In the genomic region with DNA sequence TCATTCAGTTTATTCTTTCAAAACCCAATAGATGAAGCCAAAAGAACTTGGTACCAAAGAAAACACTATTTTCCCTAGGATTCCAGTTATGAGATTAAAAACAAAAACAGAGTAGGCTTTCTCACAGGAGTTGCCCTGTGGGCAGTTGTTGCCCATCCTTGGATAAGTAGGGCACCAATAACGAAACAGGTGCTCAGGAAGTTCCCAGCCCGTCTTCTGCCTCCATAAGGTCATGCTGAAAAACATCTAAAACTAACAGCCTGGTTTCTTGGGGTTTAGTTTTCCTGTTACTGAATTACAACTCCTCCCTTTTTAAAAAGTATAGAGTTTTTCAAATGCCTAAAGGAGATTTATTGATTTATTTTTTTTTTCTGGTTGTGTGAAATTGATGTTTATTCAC, we compare ENCODE assay signal across 2 cellular contexts.
TF ChIP-seq lines count a peak whose summit lies in the region.

No MANE protein-coding gene starts in this region.

TF ChIP-seq in HCT116, 20 proteins besides CTCF, POLR2A, EP300 and RAD21:
- TF ChIP-seq ELF1 (IDR thresholded peaks at IDR 0.05; ENCODE audit: borderline replicate concordance, low read depth) (no peak), SIN3A (IDR thresholded peaks at IDR 0.05; ENCODE audit: low read depth) (no peak), ZNF274 (IDR thresholded peaks at IDR 0.05; ENCODE audit: low read depth, low read length) (no peak), TCF7L2 (IDR thresholded peaks at IDR 0.05; ENCODE audit: borderline replicate concordance, extremely low read depth, insufficient read depth, insufficient read length) (no peak), POLR2AphosphoS5 (IDR thresholded peaks at IDR 0.05; ENCODE audit: low read depth, low read length) (no peak), CBX3 (IDR thresholded peaks at IDR 0.05; ENCODE audit: low read depth) (no peak), ZFX (IDR thresholded peaks at IDR 0.05) (no peak), YY1 (IDR thresholded peaks at IDR 0.05; ENCODE audit: extremely low read depth, insufficient replicate concordance, low read depth, low read length) (no peak), EZH2 (IDR thresholded peaks at IDR 0.05) (no peak), EZH2phosphoT487 (IDR thresholded peaks at IDR 0.05; ENCODE audit: borderline replicate concordance) (no peak), SRF (IDR thresholded peaks at IDR 0.05; ENCODE audit: low read depth) (no peak), EGR1 (IDR thresholded peaks at IDR 0.05; ENCODE audit: low read depth) (no peak), JUND (IDR thresholded peaks at IDR 0.05) (no peak)
- TF ChIP-seq, protein P1, sequence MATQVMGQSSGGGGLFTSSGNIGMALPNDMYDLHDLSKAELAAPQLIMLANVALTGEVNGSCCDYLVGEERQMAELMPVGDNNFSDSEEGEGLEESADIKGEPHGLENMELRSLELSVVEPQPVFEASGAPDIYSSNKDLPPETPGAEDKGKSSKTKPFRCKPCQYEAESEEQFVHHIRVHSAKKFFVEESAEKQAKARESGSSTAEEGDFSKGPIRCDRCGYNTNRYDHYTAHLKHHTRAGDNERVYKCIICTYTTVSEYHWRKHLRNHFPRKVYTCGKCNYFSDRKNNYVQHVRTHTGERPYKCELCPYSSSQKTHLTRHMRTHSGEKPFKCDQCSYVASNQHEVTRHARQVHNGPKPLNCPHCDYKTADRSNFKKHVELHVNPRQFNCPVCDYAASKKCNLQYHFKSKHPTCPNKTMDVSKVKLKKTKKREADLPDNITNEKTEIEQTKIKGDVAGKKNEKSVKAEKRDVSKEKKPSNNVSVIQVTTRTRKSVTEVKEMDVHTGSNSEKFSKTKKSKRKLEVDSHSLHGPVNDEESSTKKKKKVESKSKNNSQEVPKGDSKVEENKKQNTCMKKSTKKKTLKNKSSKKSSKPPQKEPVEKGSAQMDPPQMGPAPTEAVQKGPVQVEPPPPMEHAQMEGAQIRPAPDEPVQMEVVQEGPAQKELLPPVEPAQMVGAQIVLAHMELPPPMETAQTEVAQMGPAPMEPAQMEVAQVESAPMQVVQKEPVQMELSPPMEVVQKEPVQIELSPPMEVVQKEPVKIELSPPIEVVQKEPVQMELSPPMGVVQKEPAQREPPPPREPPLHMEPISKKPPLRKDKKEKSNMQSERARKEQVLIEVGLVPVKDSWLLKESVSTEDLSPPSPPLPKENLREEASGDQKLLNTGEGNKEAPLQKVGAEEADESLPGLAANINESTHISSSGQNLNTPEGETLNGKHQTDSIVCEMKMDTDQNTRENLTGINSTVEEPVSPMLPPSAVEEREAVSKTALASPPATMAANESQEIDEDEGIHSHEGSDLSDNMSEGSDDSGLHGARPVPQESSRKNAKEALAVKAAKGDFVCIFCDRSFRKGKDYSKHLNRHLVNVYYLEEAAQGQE (IDR thresholded peaks at IDR 0.05; ENCODE audit: low read depth): no peak
- TF ChIP-seq, protein P2, sequence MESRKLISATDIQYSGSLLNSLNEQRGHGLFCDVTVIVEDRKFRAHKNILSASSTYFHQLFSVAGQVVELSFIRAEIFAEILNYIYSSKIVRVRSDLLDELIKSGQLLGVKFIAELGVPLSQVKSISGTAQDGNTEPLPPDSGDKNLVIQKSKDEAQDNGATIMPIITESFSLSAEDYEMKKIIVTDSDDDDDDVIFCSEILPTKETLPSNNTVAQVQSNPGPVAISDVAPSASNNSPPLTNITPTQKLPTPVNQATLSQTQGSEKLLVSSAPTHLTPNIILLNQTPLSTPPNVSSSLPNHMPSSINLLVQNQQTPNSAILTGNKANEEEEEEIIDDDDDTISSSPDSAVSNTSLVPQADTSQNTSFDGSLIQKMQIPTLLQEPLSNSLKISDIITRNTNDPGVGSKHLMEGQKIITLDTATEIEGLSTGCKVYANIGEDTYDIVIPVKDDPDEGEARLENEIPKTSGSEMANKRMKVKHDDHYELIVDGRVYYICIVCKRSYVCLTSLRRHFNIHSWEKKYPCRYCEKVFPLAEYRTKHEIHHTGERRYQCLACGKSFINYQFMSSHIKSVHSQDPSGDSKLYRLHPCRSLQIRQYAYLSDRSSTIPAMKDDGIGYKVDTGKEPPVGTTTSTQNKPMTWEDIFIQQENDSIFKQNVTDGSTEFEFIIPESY (IDR thresholded peaks at IDR 0.05; ENCODE audit: extremely low read depth, insufficient replicate concordance, low read length): no peak
- TF ChIP-seq, protein P3, sequence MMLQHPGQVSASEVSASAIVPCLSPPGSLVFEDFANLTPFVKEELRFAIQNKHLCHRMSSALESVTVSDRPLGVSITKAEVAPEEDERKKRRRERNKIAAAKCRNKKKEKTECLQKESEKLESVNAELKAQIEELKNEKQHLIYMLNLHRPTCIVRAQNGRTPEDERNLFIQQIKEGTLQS (IDR thresholded peaks at IDR 0.05): no peak

TF ChIP-seq in HepG2, 621 proteins besides CTCF, POLR2A, EP300 and RAD21:
- TF ChIP-seq ZNF556 (CRISPR knock-in tag; IDR thresholded peaks at IDR 0.05; ENCODE audit: borderline replicate concordance): no peak
- TF ChIP-seq, protein P4, sequence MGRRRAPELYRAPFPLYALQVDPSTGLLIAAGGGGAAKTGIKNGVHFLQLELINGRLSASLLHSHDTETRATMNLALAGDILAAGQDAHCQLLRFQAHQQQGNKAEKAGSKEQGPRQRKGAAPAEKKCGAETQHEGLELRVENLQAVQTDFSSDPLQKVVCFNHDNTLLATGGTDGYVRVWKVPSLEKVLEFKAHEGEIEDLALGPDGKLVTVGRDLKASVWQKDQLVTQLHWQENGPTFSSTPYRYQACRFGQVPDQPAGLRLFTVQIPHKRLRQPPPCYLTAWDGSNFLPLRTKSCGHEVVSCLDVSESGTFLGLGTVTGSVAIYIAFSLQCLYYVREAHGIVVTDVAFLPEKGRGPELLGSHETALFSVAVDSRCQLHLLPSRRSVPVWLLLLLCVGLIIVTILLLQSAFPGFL (CRISPR knock-in tag; IDR thresholded peaks at IDR 0.05): no peak
- no peak for TF ChIP-seq RFX5 (IDR thresholded peaks at IDR 0.05; ENCODE audit: low read depth, low read length)
- no peak for TF ChIP-seq SYNCRIP (IDR thresholded peaks at IDR 0.05; ENCODE audit: insufficient read depth, low read depth, low read length)
- TF ChIP-seq SAFB2 (CRISPR knock-in tag; IDR thresholded peaks at IDR 0.05; ENCODE audit: borderline replicate concordance, low read depth): no peak
- TF ChIP-seq SMAD9 (CRISPR knock-in tag; IDR thresholded peaks at IDR 0.05): no peak
- TF ChIP-seq ATM (IDR thresholded peaks at IDR 0.05; ENCODE audit: borderline replicate concordance): no peak
- TF ChIP-seq MEF2D (CRISPR knock-in tag; IDR thresholded peaks at IDR 0.05): no peak
- TF ChIP-seq MTF2 (CRISPR knock-in tag; IDR thresholded peaks at IDR 0.05; ENCODE audit: borderline replicate concordance): no peak
- TF ChIP-seq, protein P5, sequence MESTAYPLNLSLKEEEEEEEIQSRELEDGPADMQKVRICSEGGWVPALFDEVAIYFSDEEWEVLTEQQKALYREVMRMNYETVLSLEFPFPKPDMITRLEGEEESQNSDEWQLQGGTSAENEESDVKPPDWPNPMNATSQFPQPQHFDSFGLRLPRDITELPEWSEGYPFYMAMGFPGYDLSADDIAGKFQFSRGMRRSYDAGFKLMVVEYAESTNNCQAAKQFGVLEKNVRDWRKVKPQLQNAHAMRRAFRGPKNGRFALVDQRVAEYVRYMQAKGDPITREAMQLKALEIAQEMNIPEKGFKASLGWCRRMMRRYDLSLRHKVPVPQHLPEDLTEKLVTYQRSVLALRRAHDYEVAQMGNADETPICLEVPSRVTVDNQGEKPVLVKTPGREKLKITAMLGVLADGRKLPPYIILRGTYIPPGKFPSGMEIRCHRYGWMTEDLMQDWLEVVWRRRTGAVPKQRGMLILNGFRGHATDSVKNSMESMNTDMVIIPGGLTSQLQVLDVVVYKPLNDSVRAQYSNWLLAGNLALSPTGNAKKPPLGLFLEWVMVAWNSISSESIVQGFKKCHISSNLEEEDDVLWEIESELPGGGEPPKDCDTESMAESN (CRISPR knock-in tag; conservative IDR thresholded peaks at IDR 0.05): no peak
- no peak for TF ChIP-seq ZNF20 (CRISPR knock-in tag; IDR thresholded peaks at IDR 0.05)
- no peak for TF ChIP-seq SMARCE1 (IDR thresholded peaks at IDR 0.05; ENCODE audit: borderline replicate concordance)
- no peak for TF ChIP-seq ZFP82 (CRISPR knock-in tag; IDR thresholded peaks at IDR 0.05; ENCODE audit: borderline replicate concordance)
